In the genomic region with DNA sequence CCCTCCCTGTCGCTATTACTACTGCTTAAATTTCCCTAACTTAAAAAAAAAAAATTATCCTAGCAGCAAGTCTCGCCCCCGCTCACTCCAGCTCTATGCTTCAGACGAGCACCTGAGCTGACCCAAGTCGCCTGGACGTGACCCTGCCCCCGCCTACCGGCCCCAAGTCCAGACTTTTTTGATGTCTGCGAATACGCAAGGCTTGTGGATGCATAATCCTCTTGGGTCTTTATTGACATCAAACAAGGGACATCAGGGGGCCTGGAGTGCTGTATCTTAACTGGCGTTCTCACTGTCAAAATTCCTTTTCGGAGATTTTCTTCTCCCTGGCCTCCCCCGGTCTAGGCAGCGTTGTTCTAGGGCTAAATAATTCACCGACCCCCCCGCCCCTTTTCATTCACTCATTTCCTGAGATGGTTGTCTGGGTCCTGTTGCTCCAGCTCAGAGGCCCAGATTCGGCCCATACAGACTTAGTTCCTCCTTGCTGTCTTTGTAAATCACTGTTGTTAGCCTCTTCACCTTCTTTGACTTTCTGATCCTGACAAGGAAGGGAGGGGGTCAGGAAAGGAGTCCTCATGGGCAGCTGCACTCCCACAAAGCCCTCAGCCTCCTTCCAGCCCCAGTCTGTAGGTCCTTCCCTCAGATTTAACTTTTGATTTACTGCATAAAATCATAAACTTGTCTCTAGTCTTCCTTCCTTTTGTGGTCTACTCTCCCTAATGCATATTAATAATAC, we compare ENCODE assay signal across 8 cellular contexts. TPM values are rescaled to one million over a fixed set of nuclear protein-coding genes. Genes with fewer than 3 reads are reported as not detected.
DNase-seq lines count a peak whose midpoint lies in the region; ATAC-seq and TF ChIP-seq lines count a peak whose summit lies in the region.

No MANE protein-coding gene starts in this region.

- H3K4me1 Mint-ChIP-seq in natural killer cell: peaks cover 25 to 26% of the 10 kb centered on the region in 2 donors

- no peak for DNase-seq in AG09309 (ENCODE audit: low read depth)
- DNase-seq in cardiac fibroblast (ENCODE audit: low read depth in 2 of 2): no peak
- DNase-seq in natural killer cell: no peak
- DNase-seq in occipital lobe (lab: John Stamatoyannopoulos, UW): no peak
- DNase-seq in posterior cingulate gyrus: no peak
- no peak for DNase-seq in NCI-H748 treated with DMSO at 0.1 percent for 48 hours (lab: John Stamatoyannopoulos, UW)

- TF ChIP-seq CTCF in AG09309 (IDR thresholded peaks at IDR 0.05; ENCODE audit: control insufficient read depth, insufficient read depth, low read depth, low read length, missing control alignments) (no peak), cardiac fibroblast (IDR thresholded peaks at IDR 0.05; ENCODE audit: low read depth, low read length) (no peak), natural killer cell (IDR thresholded peaks at IDR 0.05) (no peak)

- peaks cover 21% of the 10 kb centered on the region for H3K4me1 ChIP-seq in HUES48 (ENCODE audit: control insufficient read depth, insufficient read depth, low read length)

- peak overlapping the region; percentile 3 to 9 for H3K27ac Mint-ChIP-seq in natural killer cell

- H3K27me3 Mint-ChIP-seq in natural killer cell (ENCODE audit: low read depth in 2 of 2): peaks cover 47 to 52% of the 10 kb centered on the region in 2 donors

- intact Hi-C loops in natural killer cell (cut with micrococcal nuclease) (no loop called here), posterior cingulate gyrus (cut with DNase I) (loop anchor here (1.0 kb wide), 1 partner anchor 234 kb away; no protein-coding TSS in a partner anchor)

- no peaks in the 10 kb centered on the region for H3K9me3 Mint-ChIP-seq in natural killer cell

- no peak overlapping the region for H3K9ac ChIP-seq in HUES48 (ENCODE audit: low read depth, low read length)

- H3K27ac ChIP-seq in HUES48 (ENCODE audit: low read depth, low read length): peak overlapping the region; percentile 62

- H3K36me3 Mint-ChIP-seq in natural killer cell: no peaks in the 10 kb centered on the region

- no peaks in the 10 kb centered on the region; the same call in 1 of the 2 replicates for H3K36me3 ChIP-seq in HUES48 (ENCODE audit: control insufficient read depth, insufficient read depth, low read length)

- H3K4me3 ChIP-seq in AG09309 (ENCODE audit: control insufficient read depth, low read depth, low read length): peak overlapping the region; percentile 47
- peak overlapping the region; percentile 59 for H3K4me3 ChIP-seq in HUES48 (ENCODE audit: low read depth, low read length)
- H3K4me3 ChIP-seq in cardiac fibroblast (replicated peaks in 1 of 2; ENCODE audit: low read depth in 2 of 2, low read length in 2 of 2): peak overlapping the region; percentile 30 to 54

- H3K27me3 ChIP-seq in HUES48 (ENCODE audit: control insufficient read depth, insufficient read depth, low read length): peaks cover 26% of the 10 kb centered on the region

- H3K4me3 Mint-ChIP-seq in natural killer cell: peak overlapping the region; percentile 92

- ATAC-seq in natural killer cell: no peak
- ATAC-seq in HG02798 (IDR thresholded peaks at IDR 0.05; ENCODE audit: poor library complexity, unreplicated experiment): no peak

- H3K9me3 ChIP-seq in HUES48 (ENCODE audit: control insufficient read depth, insufficient read depth, low read length): no peaks in the 10 kb centered on the region

RNA-seq across cellular contexts. Expression of a gene that starts 0.6 kb away (rescaled TPM):
- total RNA-seq in natural killer cell: not detected
- total RNA-seq in occipital lobe: 8.3 TPM

RNA-seq across cellular contexts. Expression of a gene that starts 17.6 kb away (rescaled TPM):
- total RNA-seq in natural killer cell (10 to 100 TPM; 16.2 to 17.8 (median 16.9) TPM), occipital lobe (42.6 TPM)
